Comparison of ENCODE assay signal across 11 cellular contexts in the genomic region with DNA sequence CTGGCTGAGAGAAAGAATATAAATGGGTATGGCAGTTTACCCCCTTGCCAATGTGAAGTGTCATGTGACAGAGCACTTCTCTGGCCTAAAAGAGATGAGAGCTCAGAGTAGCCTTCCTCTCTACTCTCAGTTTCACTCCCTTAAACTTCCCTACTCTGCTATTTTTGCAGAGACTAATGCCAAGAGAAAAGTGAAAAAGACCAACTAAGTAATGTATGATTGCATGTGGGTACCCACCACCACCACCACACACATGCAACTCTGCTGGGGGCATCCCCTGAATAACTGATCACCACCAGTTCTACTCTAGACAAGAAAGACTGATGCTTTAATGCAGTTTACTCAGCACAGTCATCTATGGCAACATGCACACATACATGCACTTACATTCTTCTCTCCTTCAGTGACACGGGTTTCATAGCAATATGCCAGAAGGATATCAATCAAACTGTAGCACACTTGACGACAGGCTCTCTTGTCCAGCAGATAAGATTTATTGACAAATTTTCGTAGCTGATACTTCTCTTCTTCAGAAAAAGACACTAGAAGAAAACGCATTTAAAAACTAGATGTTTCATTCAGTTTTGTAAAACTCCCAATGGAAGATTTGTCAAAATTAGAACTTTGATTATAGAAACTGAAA. TPM values are rescaled to one million over a fixed set of nuclear protein-coding genes. Genes with fewer than 3 reads are reported as not detected.
DNase-seq lines count a peak whose midpoint lies in the region; ATAC-seq and TF ChIP-seq lines count a peak whose summit lies in the region.
"Had no signal": no experiment of that assay in that cellular context is flagged by ENCODE, and none has a peak within 500 bp of the region (broad histone marks: within the 10 kb centered on the region; RNA-seq: fewer than 3 reads in every experiment).

No MANE protein-coding gene starts in this region.

- no peak overlapping the region for H3K27ac ChIP-seq in tibial nerve
- H3K27ac ChIP-seq: SJCRH30 had no signal

- no peak for TF ChIP-seq POLR2A in tibial nerve (IDR thresholded peaks at IDR 0.05)

- H3K27ac Mint-ChIP-seq in activated CD4-positive, alpha-beta T cell treated with anti-CD3 and anti-CD28 coated beads, Interleukin-2, amount 10 ng/mL, durations not matched to agents 24 days and 14 days: peak overlapping the region; percentile 1
- no peak overlapping the region for H3K27ac Mint-ChIP-seq in type B pancreatic cell

- intact Hi-C loops in activated CD4-positive, alpha-beta T cell treated with anti-CD3 and anti-CD28 coated beads, Interleukin-2, amount 10 ng/mL, durations not matched to agents 24 days and 14 days (cut with micrococcal nuclease): loop anchor here (5.0 kb wide), 2 partner anchors 390 to 550 kb away; no protein-coding TSS in a partner anchor

- no peak for DNase-seq in activated CD4-positive, alpha-beta T cell treated with anti-CD3 and anti-CD28 coated beads, Interleukin-2, amount 10 ng/mL, durations not matched to agents 24 days and 14 days
- DNase-seq in activated CD4-positive, alpha-beta T cell treated with anti-CD3 and anti-CD28 coated beads for 1 hour: no peak
- DNase-seq in medulla oblongata (ENCODE audit: extremely low spot score): peak; percentile 61
- DNase-seq in stimulated activated CD8-positive, alpha-beta memory T cell treated with anti-CD3 and anti-CD28 coated beads, Interleukin-4, amount 100 ng/mL, for 48 hours: no peak
- DNase-seq in type B pancreatic cell (ENCODE audit: extremely low spot score, unreplicated experiment): no peak
- DNase-seq in tibial nerve (ENCODE audit: low spot score in 2 of 2): no peak
- DNase-seq: dermis blood vessel endothelial cell, Kasumi-1, SJCRH30 had no signal

- peaks cover 22% of the 10 kb centered on the region for H3K4me1 Mint-ChIP-seq in activated CD4-positive, alpha-beta T cell treated with anti-CD3 and anti-CD28 coated beads, Interleukin-2, amount 10 ng/mL, durations not matched to agents 24 days and 14 days
- peaks cover 24% of the 10 kb centered on the region for H3K4me1 Mint-ChIP-seq in type B pancreatic cell (ENCODE audit: unreplicated experiment)

- peaks cover 30% of the 10 kb centered on the region for H3K36me3 Mint-ChIP-seq in activated CD4-positive, alpha-beta T cell treated with anti-CD3 and anti-CD28 coated beads, Interleukin-2, amount 10 ng/mL, durations not matched to agents 24 days and 14 days (ENCODE audit: low read depth)
- peaks cover 4% of the 10 kb centered on the region for H3K36me3 Mint-ChIP-seq in type B pancreatic cell

- WGBS in tibial nerve, 2 donors: 90% methylated on average over 4 of the region's 4 CpGs

- no peak for TF ChIP-seq CTCF in type B pancreatic cell (conservative IDR thresholded peaks at IDR 0.05)
- TF ChIP-seq CTCF in tibial nerve (IDR thresholded peaks at IDR 0.05): no peak

- ATAC-seq in GM21717 (IDR thresholded peaks at IDR 0.05; ENCODE audit: unreplicated experiment): peak; percentile 54
- ATAC-seq in HG03432 (IDR thresholded peaks at IDR 0.05; ENCODE audit: unreplicated experiment): peak; percentile 70

- H3K4me3 ChIP-seq in tibial nerve: no peak overlapping the region
- H3K4me3 ChIP-seq: SJCRH30 had no signal

- no peak for TF ChIP-seq EP300 in tibial nerve (IDR thresholded peaks at IDR 0.05)

- H3K4me1 ChIP-seq in tibial nerve: peaks cover 0 to 27% (median 4%) of the 10 kb centered on the region in 4 donors

- peaks cover 0 to 3% (median 0%) of the 10 kb centered on the region in 3 donors for H3K36me3 ChIP-seq in tibial nerve
- H3K36me3 ChIP-seq: SJCRH30 had no signal

- no peaks in the 10 kb centered on the region for H3K9me3 Mint-ChIP-seq in activated CD4-positive, alpha-beta T cell treated with anti-CD3 and anti-CD28 coated beads, Interleukin-2, amount 10 ng/mL, durations not matched to agents 24 days and 14 days
- no peaks in the 10 kb centered on the region for H3K9me3 Mint-ChIP-seq in type B pancreatic cell

- no peaks in the 10 kb centered on the region for H3K27me3 Mint-ChIP-seq in activated CD4-positive, alpha-beta T cell treated with anti-CD3 and anti-CD28 coated beads, Interleukin-2, amount 10 ng/mL, durations not matched to agents 24 days and 14 days
- no peaks in the 10 kb centered on the region for H3K27me3 Mint-ChIP-seq in type B pancreatic cell

- H3K4me3 Mint-ChIP-seq in activated CD4-positive, alpha-beta T cell treated with anti-CD3 and anti-CD28 coated beads, Interleukin-2, amount 10 ng/mL, durations not matched to agents 24 days and 14 days: no peak overlapping the region
- H3K4me3 Mint-ChIP-seq in type B pancreatic cell: no peak overlapping the region

- no peaks in the 10 kb centered on the region for H3K27me3 ChIP-seq in tibial nerve
- H3K27me3 ChIP-seq: SJCRH30 had no signal

- no peaks in the 10 kb centered on the region for H3K9me3 ChIP-seq in tibial nerve
- H3K9me3 ChIP-seq: SJCRH30 had no signal

RNA-seq across cellular contexts. Expression of a gene that starts 31.3 kb away (rescaled TPM):
- 46.8 and 47.2 TPM in 2 replicates for total RNA-seq in activated CD4-positive, alpha-beta T cell treated with anti-CD3 and anti-CD28 coated beads, Interleukin-2, amount 10 ng/mL, durations not matched to agents 24 days and 14 days
- total RNA-seq in type B pancreatic cell (ENCODE audit: low replicate concordance): 22.9 and 23.7 TPM in 2 replicates
- 10 to 100 TPM; 10.0 to 25.3 (median 19.5) TPM for total RNA-seq in tibial nerve
